In genomic region chr4:55545133-55545532, GRCh38 we compare ENCODE assay signal across 8 cellular contexts. TPM values are rescaled to one million over a fixed set of nuclear protein-coding genes. Genes with fewer than 3 reads are reported as not detected.
DNase-seq lines count a peak whose midpoint lies in the region; ATAC-seq, FAIRE-seq and TF ChIP-seq lines count a peak whose summit lies in the region.

No MANE protein-coding gene starts in this region.

- H3K9me3 ChIP-seq in Caco-2 (no peaks in the 10 kb centered on the region), aorta (ENCODE audit: control insufficient read depth, low read length) (no peaks in the 10 kb centered on the region)

- H3K36me3 Mint-ChIP-seq in Caco-2 (ENCODE audit: insufficient read depth, unreplicated experiment), result no peaks in the 10 kb centered on the region

- CTCF ChIA-PET in Caco-2 (lab: Charles Lee), result interaction anchor here (1.5 kb wide), 1 partner anchor 9 kb away, joined by 5 read pairs; no protein-coding TSS in a partner anchor

- H3K36me3 ChIP-seq in Caco-2 (ENCODE audit: control insufficient read depth, insufficient read depth, low read length) (no peaks in the 10 kb centered on the region), aorta (ENCODE audit: control insufficient read depth in 1 of 2, insufficient read depth in 2 of 2, low read length in 1 of 2) (peaks cover 0 to 2% of the 10 kb centered on the region in 2 donors)

- H3K27me3 ChIP-seq in Caco-2 (replicated peaks; ENCODE audit: control insufficient read depth, insufficient read depth, low read length), result no peaks in the 10 kb centered on the region
- H3K27me3 ChIP-seq in aorta (ENCODE audit: control insufficient read depth in 1 of 2, insufficient read depth in 2 of 2, low read length in 1 of 2), result no peaks in the 10 kb centered on the region

- DNase-seq in Caco-2 (no peak), LNCaP clone FGC (ENCODE audit: low read depth) (no peak), astrocyte of the cerebellum (ENCODE audit: low read depth) (no peak), lower leg skin (ENCODE audit: low spot score in 2 of 2) (no peak), aorta (no peak), D721Med (ENCODE audit: insufficient read length, low spot score) (no peak)
- DNase-seq in stimulated activated CD4-positive, alpha-beta T cell treated with anti-CD3 and anti-CD28 coated beads, Interleukin-2, amount 100 ng/mL, for 24 hours, result no peak

- intact Hi-C loops in Caco-2 (cut with micrococcal nuclease; ENCODE audit: unreplicated experiment) (loop anchor here (5.0 to 10.0 kb wide), 3 partner anchors 108 to 198 kb away; partner anchors contain the start of gene SRD5A3), lower leg skin (cut with DNase I; ENCODE audit: low total_unique reads) (no loop called here), aorta (cut with DNase I) (loop anchor here (5.0 to 10.0 kb wide), 5 partner anchors 90 to 310 kb away; partner anchors contain the start of genes EXOC1 (in 2 of the 2), SRD5A3 (in 1 of the 2) and TMEM165 (in 1 of the 2))

- peak overlapping the region; percentile 83 for H3K4me3 Mint-ChIP-seq in Caco-2 (ENCODE audit: unreplicated experiment)

- H3K4me3 ChIP-seq in Caco-2 (ENCODE audit: low read depth, low read length), result peak overlapping the region; percentile 82
- H3K4me3 ChIP-seq in LNCaP clone FGC (ENCODE audit: low read depth, low read length), result peak overlapping the region; percentile 81
- peak overlapping the region; percentile 69 for H3K4me3 ChIP-seq in astrocyte of the cerebellum (ENCODE audit: low read depth, low read length)
- peak overlapping the region; percentile 54 for H3K4me3 ChIP-seq in lower leg skin (ENCODE audit: low read depth, poor library complexity, severe bottlenecking)
- H3K4me3 ChIP-seq in aorta (ENCODE audit: low read length in 2 of 2), result peak overlapping the region; percentile 94 to 99

- POLR2A ChIA-PET in Caco-2 (lab: Charles Lee), result no interaction called here

- BruUV-seq in Caco-2 (replicated peaks; lab: Mats Ljungman, UMichigan), result TSS peak; percentile 32

- no peaks in the 10 kb centered on the region for H3K9me3 Mint-ChIP-seq in Caco-2 (ENCODE audit: unreplicated experiment)

- H3K4me1 ChIP-seq in Caco-2 (peaks cover 19% of the 10 kb centered on the region), aorta (ENCODE audit: control insufficient read depth in 1 of 2, insufficient read depth in 2 of 2, low read length in 2 of 2) (no peaks in the 10 kb centered on the region)

- no peak overlapping the region for H3K27ac ChIP-seq in aorta (ENCODE audit: low read depth in 1 of 2, low read length in 2 of 2)

- peaks cover 17% of the 10 kb centered on the region for H3K4me1 Mint-ChIP-seq in Caco-2 (ENCODE audit: low read depth, unreplicated experiment)

- no peak for FAIRE-seq in D721Med (lab: Jason Lieb, UNC)

- TF ChIP-seq CTCF in Caco-2 (IDR thresholded peaks at IDR 0.05; ENCODE audit: insufficient read depth in 1 of 2, low read depth in 1 of 2, low read length in 1 of 2, severe bottlenecking in 1 of 2, unreplicated experiment in 1 of 2) (no peak), LNCaP clone FGC (IDR thresholded peaks at IDR 0.05; ENCODE audit: control insufficient read depth, extremely low read depth, insufficient read depth) (no peak), astrocyte of the cerebellum (IDR thresholded peaks at IDR 0.05; ENCODE audit: low read depth, low read length, missing control alignments) (no peak), lower leg skin (IDR thresholded peaks at IDR 0.05) (no peak), D721Med (IDR thresholded peaks at IDR 0.05; ENCODE audit: insufficient read depth, missing control alignments) (no peak)

- 2 to 6% methylated on average over 7 of the region's 7 CpGs for WGBS in lower leg skin, 2 donors
- 1 to 2% methylated on average over 7 of the region's 7 CpGs for WGBS in aorta, 2 donors

- no peaks in the 10 kb centered on the region for H3K27me3 Mint-ChIP-seq in Caco-2 (ENCODE audit: insufficient read depth, unreplicated experiment)

- no peak for TF ChIP-seq POLR2A in lower leg skin (IDR thresholded peaks at IDR 0.05)

- ATAC-seq in aorta (ENCODE audit: low FRiP score), result no peak
- no peak for ATAC-seq in HG03342 (IDR thresholded peaks at IDR 0.05; ENCODE audit: unreplicated experiment)

- in situ Hi-C loops in astrocyte of the cerebellum (cut with HindIII; ENCODE audit: low sequenced_read_pairs), result no loop called here

- peak overlapping the region; percentile 63 for H3K27ac Mint-ChIP-seq in Caco-2 (ENCODE audit: unreplicated experiment)

RNA-seq across cellular contexts. Expression of gene CLOCK, which starts 1.6 kb away (rescaled TPM):
- total RNA-seq in Caco-2 (2022), result 9.5 and 12.0 TPM in 2 replicates
- total RNA-seq in lower leg skin, result 10 to 100 TPM; 10.4 to 14.4 (median 12.5) TPM
- total RNA-seq in aorta, result 10 to 100 TPM; 32.4 to 36.8 TPM
- polyA plus RNA-seq in aorta, result 1 to 10 TPM; 4.8 to 5.6 TPM

RNA-seq across cellular contexts. Expression of gene PDCL2, which starts 46.9 kb away (rescaled TPM):
- total RNA-seq in Caco-2 (2022) (not detected in 2 replicates), lower leg skin (not detected), aorta (not detected)
- polyA plus RNA-seq in aorta, result not detected
